In genomic region chr5:132445640-132445923, GRCh38 we compare ENCODE assay signal across 1 cellular context.
TF ChIP-seq lines count a peak whose summit lies in the region.

No MANE protein-coding gene starts in this region.

TF ChIP-seq in IMR-90, 13 proteins besides CTCF, POLR2A, EP300 and RAD21 (continued from another document):
- TF ChIP-seq MXI1 (IDR thresholded peaks at IDR 0.05; ENCODE audit: borderline replicate concordance, low read depth, low read length) (no peak), MAFK (IDR thresholded peaks at IDR 0.05; ENCODE audit: low read depth, low read length) (no peak), SMC3 (IDR thresholded peaks at IDR 0.05; ENCODE audit: low read depth, low read length) (no peak), RFX5 (IDR thresholded peaks at IDR 0.05; ENCODE audit: low read depth, low read length) (no peak)
